ENCODE assay signal across 31 cellular contexts in genomic region chr1:24292100-24292499, GRCh38. TPM values are rescaled to one million over a fixed set of nuclear protein-coding genes. Genes with fewer than 3 reads are reported as not detected.
"Had no signal": no experiment of that assay in that cellular context is flagged by ENCODE, and none has a peak within 500 bp of the region (broad histone marks: within the 10 kb centered on the region; RNA-seq: fewer than 3 reads in every experiment).

No MANE protein-coding gene starts in this region.

- H3K36me3 Mint-ChIP-seq: naive thymus-derived CD8-positive, alpha-beta T cell; stimulated activated naive B cell treated with anti-CD40 and anti-IgM and Interleukin-4, amounts not matched to agents 10 μg/mL and 1 μg/mL and 100 μg/mL, for 72 hours had no signal

- H3K27ac ChIP-seq: colonic mucosa, epithelial cell of prostate, gastroesophageal sphincter, heart left ventricle, left lung, prostate gland, skin epidermis, spleen, thoracic aorta, tibial nerve, upper lobe of right lung, uterus had no signal

- H3K9me3 Mint-ChIP-seq: dendritic cell treated with granulocyte-macrophage colony-stimulating factor and Interleukin-4, amounts not matched to agents 40 ng/mL and 50 ng/mL, for 4 days; endodermal cell; naive thymus-derived CD8-positive, alpha-beta T cell; nephron progenitor cell; stimulated activated naive B cell treated with anti-CD40 and anti-IgM and Interleukin-4, amounts not matched to agents 10 μg/mL and 1 μg/mL and 100 μg/mL, for 72 hours; stimulated activated naive CD8-positive, alpha-beta T cell treated with anti-CD3 and anti-CD28 coated beads, Interleukin-15, Interleukin-2, amounts not matched to agents 100 ng/mL and 50 ng/mL, for 24 hours had no signal

- H3K36me3 ChIP-seq: colonic mucosa, gastroesophageal sphincter, heart left ventricle, left lung, prostate gland, spleen, thoracic aorta, tibial nerve, upper lobe of right lung, uterus had no signal

- DNase-seq: colonic mucosa; effector CD8-positive, alpha-beta T cell; foreskin keratinocyte; heart left ventricle; hippocampal formation; left cardiac atrium; left lung; naive thymus-derived CD8-positive, alpha-beta T cell; nephron progenitor cell; nucleus accumbens; right cardiac atrium; spleen; stimulated activated CD4-positive, alpha-beta T cell treated with anti-CD3 and anti-CD28 coated beads, Interleukin-2, amount 100 ng/mL, for 48 hours; stimulated activated naive B cell treated with anti-CD40 and anti-IgM and Interleukin-4, amounts not matched to agents 10 μg/mL and 1 μg/mL and 100 μg/mL, for 72 hours; upper lobe of right lung; uterus had no signal

- ATAC-seq: esophagus mucosa; foreskin keratinocyte; gastroesophageal sphincter; heart left ventricle; left cardiac atrium; left lung; naive thymus-derived CD8-positive, alpha-beta T cell; right cardiac atrium; stimulated activated naive B cell treated with anti-CD40 and anti-IgM and Interleukin-4, amounts not matched to agents 10 μg/mL and 1 μg/mL and 100 μg/mL, for 72 hours; upper lobe of right lung had no signal

- H3K9me3 ChIP-seq: colonic mucosa, gastroesophageal sphincter, heart left ventricle, left lung, prostate gland, spleen, thoracic aorta, tibial nerve, upper lobe of right lung, uterus had no signal

- H3K27me3 ChIP-seq: colonic mucosa, foreskin keratinocyte, gastroesophageal sphincter, heart left ventricle, tibial nerve, upper lobe of right lung, uterus had no signal

- H3K4me1 Mint-ChIP-seq: naive thymus-derived CD8-positive, alpha-beta T cell had no signal

- H3K4me3 ChIP-seq: colonic mucosa, gastroesophageal sphincter, heart left ventricle, left lung, prostate gland, skin epidermis, spleen, thoracic aorta, tibial nerve, upper lobe of right lung, uterus had no signal

- H3K27ac Mint-ChIP-seq: dendritic cell treated with granulocyte-macrophage colony-stimulating factor and Interleukin-4, amounts not matched to agents 40 ng/mL and 50 ng/mL, for 4 days; endodermal cell; stimulated activated naive B cell treated with anti-CD40 and anti-IgM and Interleukin-4, amounts not matched to agents 10 μg/mL and 1 μg/mL and 100 μg/mL, for 72 hours; stimulated activated naive CD8-positive, alpha-beta T cell treated with anti-CD3 and anti-CD28 coated beads, Interleukin-15, Interleukin-2, amounts not matched to agents 100 ng/mL and 50 ng/mL, for 24 hours had no signal

- H3K4me3 Mint-ChIP-seq: dendritic cell treated with granulocyte-macrophage colony-stimulating factor and Interleukin-4, amounts not matched to agents 40 ng/mL and 50 ng/mL, for 4 days; endodermal cell; naive thymus-derived CD8-positive, alpha-beta T cell; nephron progenitor cell; stimulated activated naive B cell treated with anti-CD40 and anti-IgM and Interleukin-4, amounts not matched to agents 10 μg/mL and 1 μg/mL and 100 μg/mL, for 72 hours; stimulated activated naive CD8-positive, alpha-beta T cell treated with anti-CD3 and anti-CD28 coated beads, Interleukin-15, Interleukin-2, amounts not matched to agents 100 ng/mL and 50 ng/mL, for 24 hours had no signal

RNA-seq across cellular contexts. Expression of gene GRHL3, which starts 27.1 kb away (rescaled TPM):
- total RNA-seq: fibroblast of lung; lung microvascular endothelial cell; mesenteric fat pad; myocyte; naive thymus-derived CD8-positive, alpha-beta T cell; osteocyte; spleen; tibial nerve had no signal
- polyA plus RNA-seq: naive thymus-derived CD8-positive, alpha-beta T cell; right cardiac atrium had no signal
